ENCODE assay signal across 8 cellular contexts in the genomic region with DNA sequence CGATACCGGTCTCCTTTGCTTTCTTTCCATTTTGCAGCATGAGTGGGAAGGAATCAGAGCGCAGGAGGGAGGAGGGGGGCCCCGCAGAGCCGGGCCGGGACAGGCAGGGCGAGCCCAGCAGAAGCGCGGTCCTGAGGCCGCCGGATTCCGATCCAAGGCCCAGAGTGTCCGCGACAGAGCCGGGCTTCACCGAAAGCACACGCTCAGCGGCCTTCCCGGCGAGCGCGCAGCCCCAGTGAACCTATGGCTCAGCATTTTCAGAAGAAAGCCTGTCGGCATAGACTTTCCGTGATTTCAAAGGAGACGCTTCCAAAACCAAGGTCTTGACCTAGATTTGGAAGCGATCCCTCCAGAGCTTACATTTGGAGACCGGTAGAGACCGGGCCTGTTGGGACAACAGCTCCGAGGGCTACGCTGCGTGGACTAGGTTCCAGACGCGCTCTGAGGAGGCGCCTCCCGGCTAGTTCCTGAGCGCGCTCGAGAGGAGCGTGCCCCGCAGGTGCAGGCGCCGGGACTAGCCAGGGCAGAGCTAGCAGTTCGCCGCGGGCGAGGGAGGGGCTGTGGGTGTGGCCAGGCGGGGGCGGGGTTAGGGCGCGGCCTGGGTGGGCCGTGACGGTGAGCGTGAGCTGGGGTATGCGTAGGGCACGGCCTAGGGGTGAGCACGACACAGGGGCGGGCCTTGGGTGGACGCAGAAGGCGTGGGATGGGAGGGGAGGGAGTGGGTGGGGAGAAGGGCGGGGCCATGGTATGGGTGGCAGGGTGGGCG. TPM values are rescaled to one million over a fixed set of nuclear protein-coding genes. Genes with fewer than 3 reads are reported as not detected.
DNase-seq lines count a peak whose midpoint lies in the region; ATAC-seq, FAIRE-seq and TF ChIP-seq lines count a peak whose summit lies in the region.

No MANE protein-coding gene starts in this region.

- H3K27ac ChIP-seq in hepatocyte, result peak overlapping the region; percentile 66

- peak overlapping the region; percentile 64 for H3K4me3 ChIP-seq in astrocyte of the cerebellum (ENCODE audit: low read depth, low read length)
- H3K4me3 ChIP-seq in hepatocyte, result peak overlapping the region; percentile 49

- H3K4me2 ChIP-seq in hepatocyte, result peak overlapping the region; percentile 96

- in situ Hi-C loops in astrocyte of the cerebellum (cut with HindIII; ENCODE audit: low sequenced_read_pairs), result no loop called here

- H3K4me1 ChIP-seq in hepatocyte (ENCODE audit: insufficient read depth), result peaks cover 12% of the 10 kb centered on the region

- no peaks in the 10 kb centered on the region for H4K20me1 ChIP-seq in hepatocyte (ENCODE audit: insufficient read depth, poor library complexity, severe bottlenecking)

- H3K27me3 ChIP-seq in hepatocyte, result peaks cover 4% of the 10 kb centered on the region

- peak; percentile 89 for ATAC-seq in HG02943 (IDR thresholded peaks at IDR 0.05; ENCODE audit: low read depth, unreplicated experiment)

- FAIRE-seq in GM18507 (lab: Jason Lieb, UNC), result peak; percentile 95

- H3K9me3 ChIP-seq in hepatocyte (ENCODE audit: low read depth), result no peaks in the 10 kb centered on the region

- no peaks in the 10 kb centered on the region for H3K36me3 ChIP-seq in hepatocyte (replicated peaks; ENCODE audit: insufficient read depth, low read depth)

- no peak for TF ChIP-seq CTCF in astrocyte of the cerebellum (IDR thresholded peaks at IDR 0.05; ENCODE audit: low read depth, low read length, missing control alignments)
- TF ChIP-seq CTCF in hepatocyte (IDR thresholded peaks at IDR 0.05; ENCODE audit: poor library complexity), result no peak

- peak overlapping the region; percentile 55 for H2AFZ ChIP-seq in hepatocyte

- DNase-seq in GM18507 (ENCODE audit: extremely low spot score, insufficient read length, low read depth) (peak; percentile 92), NCI-H187 (lab: John Stamatoyannopoulos, UW) (peak; percentile 88 to 90), T-helper 22 cell (ENCODE audit: low read depth) (peak; percentile 97), astrocyte of the cerebellum (ENCODE audit: low read depth) (peak; percentile 73), hepatocyte (ENCODE audit: low spot score) (peak; percentile 95), retina (peak; percentile 84), cortex of kidney (lab: John Stamatoyannopoulos, UW) (no peak)

- no peaks in the 10 kb centered on the region for H3K9me2 ChIP-seq in hepatocyte (replicated peaks; ENCODE audit: insufficient read depth)

- WGBS in hepatocyte (ENCODE audit: low lambda C conversion rate, missing lambda C conversion rate), result 3% methylated on average over 43 of the region's 61 CpGs

- H3K79me2 ChIP-seq in hepatocyte, result no peaks in the 10 kb centered on the region

RNA-seq across cellular contexts. Expression of gene PRSS38, which starts 27.8 kb away (rescaled TPM):
- not detected in 2 replicates for total RNA-seq in hepatocyte
- polyA plus RNA-seq in hepatocyte, result not detected in 2 replicates

RNA-seq across cellular contexts. Expression of gene SNAP47, which starts 52.5 kb away (rescaled TPM):
- 41.5 and 42.6 TPM in 2 replicates for total RNA-seq in hepatocyte
- 42.7 and 49.6 TPM in 2 replicates for polyA plus RNA-seq in hepatocyte

RNA-seq across cellular contexts. Expression of gene JMJD4, which starts 52.6 kb away (rescaled TPM):
- total RNA-seq in hepatocyte, result 21.3 and 22.2 TPM in 2 replicates
- 31.2 and 32.9 TPM in 2 replicates for polyA plus RNA-seq in hepatocyte
